In the genomic region with DNA sequence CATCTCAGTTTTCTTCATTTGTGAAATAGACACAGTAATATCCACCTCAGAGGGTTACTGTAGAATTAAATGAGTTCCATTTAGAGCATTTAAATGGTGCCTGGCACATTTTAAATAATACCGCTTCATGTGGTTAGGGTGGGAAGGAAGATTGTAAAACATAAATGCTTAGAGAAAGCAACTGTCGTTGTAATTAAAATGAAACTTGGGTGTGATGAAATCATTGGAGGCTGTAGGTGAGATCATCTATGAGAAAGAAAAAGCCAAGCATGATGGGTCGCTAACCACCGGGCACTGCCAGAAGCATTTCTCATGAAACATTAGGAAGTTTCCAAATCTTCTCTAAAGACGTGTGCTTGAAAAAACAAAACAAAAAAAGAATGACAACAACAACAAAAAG, we compare ENCODE assay signal across 17 cellular contexts. TPM values are rescaled to one million over a fixed set of nuclear protein-coding genes. Genes with fewer than 3 reads are reported as not detected.
DNase-seq lines count a peak whose midpoint lies in the region; ATAC-seq and TF ChIP-seq lines count a peak whose summit lies in the region.
"Had no signal": no experiment of that assay in that cellular context is flagged by ENCODE, and none has a peak within 500 bp of the region (broad histone marks: within the 10 kb centered on the region; RNA-seq: fewer than 3 reads in every experiment).

No MANE protein-coding gene starts in this region.

- H3K36me3 Mint-ChIP-seq in MCF 10A (ENCODE audit: insufficient read depth, unreplicated experiment): no peaks in the 10 kb centered on the region
- peaks cover 12% of the 10 kb centered on the region for H3K36me3 Mint-ChIP-seq in central memory CD8-positive, alpha-beta T cell (ENCODE audit: insufficient read depth)
- H3K36me3 Mint-ChIP-seq: brain had no signal

- H3K27ac ChIP-seq in breast epithelium: no peak overlapping the region
- H3K27ac ChIP-seq: gastroesophageal sphincter had no signal

- ATAC-seq in central memory CD8-positive, alpha-beta T cell (replicated peaks; ENCODE audit: extremely low read depth, poor library complexity, severe bottlenecking): peak; percentile 54
- ATAC-seq in HG02884 (IDR thresholded peaks at IDR 0.05; ENCODE audit: unreplicated experiment) (no peak), GM19351 (IDR thresholded peaks at IDR 0.05; ENCODE audit: unreplicated experiment) (no peak)
- ATAC-seq: gastroesophageal sphincter had no signal

- H3K4me3 ChIP-seq in breast epithelium: no peak overlapping the region
- H3K4me3 ChIP-seq: gastroesophageal sphincter had no signal

- intact Hi-C loops in MCF 10A (cut with micrococcal nuclease) (no loop called here), breast epithelium (cut with DNase I; ENCODE audit: low total_unique reads) (no loop called here)

- no TSS peak for BruUV-seq in MCF 10A (replicated peaks; lab: Mats Ljungman, UMichigan)

- CTCF ChIA-PET in MCF 10A (lab: Yijun Ruan, JAX): no interaction called here

- no peaks in the 10 kb centered on the region for H3K27me3 ChIP-seq in breast epithelium
- H3K27me3 ChIP-seq: gastroesophageal sphincter had no signal

- H3K27me3 Mint-ChIP-seq in MCF 10A (ENCODE audit: insufficient read depth, unreplicated experiment): no peaks in the 10 kb centered on the region
- H3K27me3 Mint-ChIP-seq in central memory CD8-positive, alpha-beta T cell: no peaks in the 10 kb centered on the region
- H3K27me3 Mint-ChIP-seq: brain had no signal

- POLR2A ChIA-PET in MCF 10A (lab: Yijun Ruan, JAX): interaction anchor here (0.5 to 1.6 kb wide), 2 partner anchors 14 to 51 kb away, joined by 5 to 6 read pairs; no protein-coding TSS in a partner anchor

- H3K9me3 Mint-ChIP-seq in MCF 10A (ENCODE audit: unreplicated experiment): no peaks in the 10 kb centered on the region
- no peaks in the 10 kb centered on the region for H3K9me3 Mint-ChIP-seq in central memory CD8-positive, alpha-beta T cell
- H3K9me3 Mint-ChIP-seq: brain had no signal

- TF ChIP-seq POLR2A in breast epithelium (IDR thresholded peaks at IDR 0.05): no peak

- H3K27ac Mint-ChIP-seq in MCF 10A (ENCODE audit: low read depth, unreplicated experiment): peak overlapping the region; percentile 24
- peak overlapping the region; percentile 66 for H3K27ac Mint-ChIP-seq in central memory CD8-positive, alpha-beta T cell (ENCODE audit: low read depth)
- H3K27ac Mint-ChIP-seq: brain had no signal

- H3K4me3 Mint-ChIP-seq in MCF 10A (ENCODE audit: unreplicated experiment): no peak overlapping the region
- peak overlapping the region; percentile 65 for H3K4me3 Mint-ChIP-seq in central memory CD8-positive, alpha-beta T cell
- H3K4me3 Mint-ChIP-seq: brain had no signal

- H3K36me3 ChIP-seq in breast epithelium: no peaks in the 10 kb centered on the region
- H3K36me3 ChIP-seq: gastroesophageal sphincter had no signal

- H3K4me1 ChIP-seq in breast epithelium: peaks cover 0 to 5% of the 10 kb centered on the region in 2 donors
- H3K4me1 ChIP-seq: gastroesophageal sphincter had no signal

- TF ChIP-seq CTCF in MCF 10A (IDR thresholded peaks at IDR 0.05; ENCODE audit: unreplicated experiment) (no peak), breast epithelium (IDR thresholded peaks at IDR 0.05) (no peak)

- DNase-seq in MCF 10A (ENCODE audit: unreplicated experiment) (peak; percentile 20), breast epithelium (ENCODE audit: low spot score in 2 of 2) (no peak), SIG-M5 (lab: John Stamatoyannopoulos, UW) (peak; percentile 34), islet precursor cell (no peak), NCI-H1048 (lab: John Stamatoyannopoulos, UW) (no peak)
- DNase-seq in central memory CD8-positive, alpha-beta T cell (ENCODE audit: low spot score in 2 of 2): no peak
- DNase-seq: activated CD8-positive, alpha-beta memory T cell treated with anti-CD3 and anti-CD28 coated beads, Interleukin-2, amount 50 U/mL, for 48 hours; effector memory CD4-positive, alpha-beta T cell; H7; kidney glomerular epithelial cell; NCI-H1417; NCI-H446 treated with DMSO at 0.1 percent for 48 hours; stimulated activated CD4-positive, alpha-beta T cell treated with anti-CD3 and anti-CD28 coated beads, Interleukin-2, amount 100 ng/mL, for 48 hours had no signal

- H3K4me1 Mint-ChIP-seq in MCF 10A (ENCODE audit: insufficient read depth, unreplicated experiment): peaks cover 5% of the 10 kb centered on the region
- peaks cover 29% of the 10 kb centered on the region for H3K4me1 Mint-ChIP-seq in central memory CD8-positive, alpha-beta T cell
- H3K4me1 Mint-ChIP-seq: brain had no signal

- H3K9me3 ChIP-seq in breast epithelium: no peaks in the 10 kb centered on the region
- H3K9me3 ChIP-seq: gastroesophageal sphincter had no signal

RNA-seq across cellular contexts. Expression of a gene that starts 8.2 kb away (rescaled TPM):
- total RNA-seq in MCF 10A (2022) (47.8 and 59.8 TPM in 2 replicates), breast epithelium (10 to 100 TPM; 16.3 to 31.5 (median 25.8) TPM)

Comparison
In these comparisons a context has a peak if more than half of its experiments do, and no peak if none do; other contexts are left out.
1. DNase-seq: peak in MCF 10A (single experiment) and SIG-M5 (single experiment); none in breast epithelium (0 of 2), central memory CD8-positive, alpha-beta T cell (0 of 2), islet precursor cell (single experiment) and NCI-H1048 (single experiment).